Comparison of ENCODE assay signal across 7 cellular contexts in genomic region chr12:48000878-48001321, GRCh38.
DNase-seq lines count a peak whose midpoint lies in the region; ATAC-seq and TF ChIP-seq lines count a peak whose summit lies in the region.

No MANE protein-coding gene starts in this region.

- H3K27ac ChIP-seq in stomach smooth muscle (ENCODE audit: low read length): no peak overlapping the region

- H3K9me3 ChIP-seq in stomach smooth muscle (ENCODE audit: control insufficient read depth in 2 of 2, low read length in 2 of 2): no peaks in the 10 kb centered on the region

- DNase-seq in EL (peak; percentile 61), NCI-H1092 treated with DMSO at 0.1 percent for 48 hours (lab: John Stamatoyannopoulos, UW) (peak; percentile 63), astrocyte of the spinal cord (ENCODE audit: low read depth, low spot score) (peak; percentile 58), iris pigment epithelial cell (ENCODE audit: low read depth) (peak; percentile 67)

- H3K4me3 ChIP-seq in astrocyte of the spinal cord (ENCODE audit: low read depth, low read length) (peak overlapping the region; percentile 44), stomach smooth muscle (ENCODE audit: low read length in 2 of 2) (peak overlapping the region; percentile 63 to 77)

- H3K4me1 ChIP-seq in stomach smooth muscle (ENCODE audit: control insufficient read depth, insufficient read depth, low read length): peaks cover 42% of the 10 kb centered on the region

- H3K36me3 ChIP-seq in stomach smooth muscle (ENCODE audit: control insufficient read depth in 2 of 2, insufficient read depth in 2 of 2, low read length in 2 of 2): no peaks in the 10 kb centered on the region

- H3K27me3 ChIP-seq in stomach smooth muscle (ENCODE audit: control insufficient read depth in 1 of 2, insufficient read depth in 2 of 2, low read length in 2 of 2): peaks cover 51 to 58% of the 10 kb centered on the region in 2 donors

- no peak for TF ChIP-seq CTCF in astrocyte of the spinal cord (IDR thresholded peaks at IDR 0.05; ENCODE audit: low read depth, low read length)

- H3K9ac ChIP-seq in stomach smooth muscle (ENCODE audit: low read length in 2 of 2): no peak overlapping the region

- no peak for ATAC-seq in GM21786 (IDR thresholded peaks at IDR 0.05; ENCODE audit: unreplicated experiment)
- ATAC-seq in GM18502 (IDR thresholded peaks at IDR 0.05; ENCODE audit: poor library complexity, unreplicated experiment): no peak

- in situ Hi-C loops in astrocyte of the spinal cord (cut with HindIII; ENCODE audit: low sequenced_read_pairs): no loop called here
